In genomic region chr17:75033346-75034235, GRCh38 we compare ENCODE assay signal across 1 cellular context.
A peak's percentile ranks its signal among the peaks of the same experiment; 100 is the strongest.
TF ChIP-seq lines count a peak whose summit lies in the region.

No MANE protein-coding gene starts in this region.

TF ChIP-seq in HepG2, 621 proteins besides CTCF, POLR2A, EP300 and RAD21 (continued from another document and continues in another):
- peak; percentile 24; the same call in 1 of the 2 replicates for TF ChIP-seq ZNF275 (CRISPR knock-in tag; IDR thresholded peaks at IDR 0.05; ENCODE audit: borderline replicate concordance)
- no peak for TF ChIP-seq NFE2L2 (IDR thresholded peaks at IDR 0.05; ENCODE audit: low read length)
- TF ChIP-seq SOX13 (IDR thresholded peaks at IDR 0.05): no peak
- peak in 1 of 2 experiments; percentile 63; a peak in 1 of 4 replicates for TF ChIP-seq SOX13 (CRISPR knock-in tag; conservative IDR thresholded peaks at IDR 0.05 in 1 of 2, IDR thresholded peaks at IDR 0.05 in 1 of 2)
- no peak for TF ChIP-seq ZFYVE20 (CRISPR knock-in tag; IDR thresholded peaks at IDR 0.05; ENCODE audit: borderline replicate concordance, low read depth)
- TF ChIP-seq E2F2 (CRISPR knock-in tag; IDR thresholded peaks at IDR 0.05; ENCODE audit: borderline replicate concordance): no peak; the same call in 1 of the 2 replicates
- peak; percentile 81; the same call in 1 of the 2 replicates for TF ChIP-seq ZNF816 (CRISPR knock-in tag; IDR thresholded peaks at IDR 0.05; ENCODE audit: borderline replicate concordance)
- peak; percentile 78; the same call in 1 of the 2 replicates for TF ChIP-seq ZNF234 (CRISPR knock-in tag; conservative IDR thresholded peaks at IDR 0.05)
- TF ChIP-seq SIX1 (CRISPR knock-in tag; IDR thresholded peaks at IDR 0.05; ENCODE audit: borderline replicate concordance): peak; percentile 27; the same call in 1 of the 2 replicates
- TF ChIP-seq PCBP2 (optimal IDR thresholded peaks at IDR 0.05; ENCODE audit: low read depth, low read length, poor library complexity, severe bottlenecking): no peak
- TF ChIP-seq DPF2 (CRISPR knock-in tag; IDR thresholded peaks at IDR 0.05; ENCODE audit: borderline replicate concordance, low read depth): peak; percentile 30; the same call in 1 of the 2 replicates
- TF ChIP-seq SYNCRIP (IDR thresholded peaks at IDR 0.05; ENCODE audit: insufficient read depth, low read depth, low read length): no peak
- no peak for TF ChIP-seq BCLAF1 (IDR thresholded peaks at IDR 0.05)
- peak; percentile 74; the same call in 1 of the 2 replicates for TF ChIP-seq KMT2A (CRISPR knock-in tag; IDR thresholded peaks at IDR 0.05)
- TF ChIP-seq KAT2B (IDR thresholded peaks at IDR 0.05; ENCODE audit: borderline replicate concordance, low read depth, low read length): no peak
- TF ChIP-seq ARID5B (CRISPR knock-in tag; IDR thresholded peaks at IDR 0.05): peak; percentile 74
- peak; percentile 96 for TF ChIP-seq KLF9 (CRISPR knock-in tag; IDR thresholded peaks at IDR 0.05; ENCODE audit: low read depth)
- 0 out of 2 replicates have a peak, but pooled peaks have one; percentile 62 for TF ChIP-seq DZIP1 (CRISPR knock-in tag; IDR thresholded peaks at IDR 0.05)
- TF ChIP-seq ZNF326 (CRISPR knock-in tag; IDR thresholded peaks at IDR 0.05; ENCODE audit: borderline replicate concordance): no peak
- peak; percentile 33; the same call in 1 of the 2 replicates for TF ChIP-seq CREM (IDR thresholded peaks at IDR 0.05)
- TF ChIP-seq CREM (CRISPR knock-in tag; IDR thresholded peaks at IDR 0.05): no peak
- TF ChIP-seq HMG20B (CRISPR knock-in tag; conservative IDR thresholded peaks at IDR 0.05): 0 out of 2 replicates have a peak, but pooled peaks have one; percentile 14
- TF ChIP-seq IRF1 (CRISPR knock-in tag; IDR thresholded peaks at IDR 0.05; ENCODE audit: low read depth): 0 out of 2 replicates have a peak, but pooled peaks have one; percentile 40
- no peak for TF ChIP-seq ZUFSP (CRISPR knock-in tag; IDR thresholded peaks at IDR 0.05; ENCODE audit: borderline replicate concordance)
- TF ChIP-seq ZSCAN22 (CRISPR knock-in tag; IDR thresholded peaks at IDR 0.05): peak; percentile 62
- peak; percentile 28 for TF ChIP-seq ZNF598 (CRISPR knock-in tag; IDR thresholded peaks at IDR 0.05; ENCODE audit: borderline replicate concordance)
- TF ChIP-seq CHD4 (IDR thresholded peaks at IDR 0.05; ENCODE audit: borderline replicate concordance, low read length): peak; percentile 99
- TF ChIP-seq TRIM24 (CRISPR knock-in tag; IDR thresholded peaks at IDR 0.05): no peak
- peak; percentile 91; the same call in 1 of the 2 replicates for TF ChIP-seq ZFP36L1 (CRISPR knock-in tag; IDR thresholded peaks at IDR 0.05)
- no peak; the same call in 1 of the 2 replicates for TF ChIP-seq KAT7 (CRISPR knock-in tag; IDR thresholded peaks at IDR 0.05; ENCODE audit: borderline replicate concordance)
- no peak for TF ChIP-seq AGO2 (optimal IDR thresholded peaks at IDR 0.05; ENCODE audit: low read depth, low read length)
- peak; percentile 89 for TF ChIP-seq RXRB (CRISPR knock-in tag; IDR thresholded peaks at IDR 0.05; ENCODE audit: borderline replicate concordance)
- TF ChIP-seq ZNF562 (CRISPR knock-in tag; IDR thresholded peaks at IDR 0.05; ENCODE audit: borderline replicate concordance): no peak
- no peak for TF ChIP-seq TERF1 (CRISPR knock-in tag; IDR thresholded peaks at IDR 0.05)
- TF ChIP-seq KAT8 (CRISPR knock-in tag; IDR thresholded peaks at IDR 0.05): peak; percentile 84
- no peak for TF ChIP-seq HMGA1 (CRISPR knock-in tag; conservative IDR thresholded peaks at IDR 0.05)
- no peak for TF ChIP-seq MLLT10 (CRISPR knock-in tag; IDR thresholded peaks at IDR 0.05)
- TF ChIP-seq ZNF263 (CRISPR knock-in tag; IDR thresholded peaks at IDR 0.05): 0 out of 2 replicates have a peak, but pooled peaks have one; percentile 60
- no peak for TF ChIP-seq CEBPB (IDR thresholded peaks at IDR 0.05; ENCODE audit: borderline replicate concordance, low read depth, low read length)
- TF ChIP-seq ELF1 (CRISPR knock-in tag; IDR thresholded peaks at IDR 0.05): peak; percentile 64; the same call in 1 of the 2 replicates
- peak; percentile 96 for TF ChIP-seq ZNF24 (IDR thresholded peaks at IDR 0.05)
- peak; percentile 97 for TF ChIP-seq ZNF331 (CRISPR knock-in tag; IDR thresholded peaks at IDR 0.05)
- peak; percentile 89 for TF ChIP-seq AHR (CRISPR knock-in tag; IDR thresholded peaks at IDR 0.05)
- peak; percentile 72; the same call in 1 of the 2 replicates for TF ChIP-seq MZF1 (CRISPR knock-in tag; IDR thresholded peaks at IDR 0.05; ENCODE audit: borderline replicate concordance)
- 0 out of 2 replicates have a peak, but pooled peaks have one; percentile 52 for TF ChIP-seq SMAD1 (CRISPR knock-in tag; IDR thresholded peaks at IDR 0.05; ENCODE audit: borderline replicate concordance, low read depth)
- no peak for TF ChIP-seq CSRNP2 (CRISPR knock-in tag; conservative IDR thresholded peaks at IDR 0.05; ENCODE audit: low read depth)
- 0 out of 2 replicates have a peak, but pooled peaks have one; percentile 14 for TF ChIP-seq ZNF563 (CRISPR knock-in tag; IDR thresholded peaks at IDR 0.05)
- peak; percentile 99 for TF ChIP-seq MAF1 (CRISPR knock-in tag; IDR thresholded peaks at IDR 0.05; ENCODE audit: borderline replicate concordance)
- peak; percentile 48; the same call in 1 of the 2 replicates for TF ChIP-seq ZNF143 (CRISPR knock-in tag; IDR thresholded peaks at IDR 0.05)
